8 cellular contexts compared by ENCODE assay signal in genomic region chr6:41723178-41723935, GRCh38. TPM values are rescaled to one million over a fixed set of nuclear protein-coding genes. Genes with fewer than 3 reads are reported as not detected.
DNase-seq lines count a peak whose midpoint lies in the region; ATAC-seq and TF ChIP-seq lines count a peak whose summit lies in the region.

No MANE protein-coding gene starts in this region.

- peak; percentile 50 to 62 for ATAC-seq in CD4-positive, CD25-positive, alpha-beta regulatory T cell (ENCODE audit: low read depth in 2 of 2)
- ATAC-seq in GM19452 (IDR thresholded peaks at IDR 0.05; ENCODE audit: unreplicated experiment) = peak; percentile 62
- ATAC-seq in HG03457 (IDR thresholded peaks at IDR 0.05; ENCODE audit: unreplicated experiment) = peak; percentile 50
- ATAC-seq in SK-N-SH treated with all-trans-retinoic acid at 6 μM for 48 hours = peak; percentile 89

- H3K4me1 ChIP-seq in CD4-positive, CD25-positive, alpha-beta regulatory T cell (ENCODE audit: control insufficient read depth, insufficient read depth, low read length, poor library complexity, severe bottlenecking) = peaks cover 11% of the 10 kb centered on the region

- no peak overlapping the region for H3K27ac Mint-ChIP-seq in CD4-positive, CD25-positive, alpha-beta regulatory T cell
- no peak overlapping the region for H3K27ac Mint-ChIP-seq in activated CD4-positive, alpha-beta memory T cell treated with anti-CD3 and anti-CD28 coated beads, Interleukin-2, amount 10 ng/mL, durations not matched to agents 7 days and 5 days

- H3K4me3 ChIP-seq in CD4-positive, CD25-positive, alpha-beta regulatory T cell (ENCODE audit: low read depth, low read length) = no peak overlapping the region
- no peak overlapping the region for H3K4me3 ChIP-seq in fibroblast of the aortic adventitia (ENCODE audit: low read depth, low read length)

- H3K9me3 Mint-ChIP-seq in CD4-positive, CD25-positive, alpha-beta regulatory T cell = no peaks in the 10 kb centered on the region
- H3K9me3 Mint-ChIP-seq in activated CD4-positive, alpha-beta memory T cell treated with anti-CD3 and anti-CD28 coated beads, Interleukin-2, amount 10 ng/mL, durations not matched to agents 7 days and 5 days = no peaks in the 10 kb centered on the region

- H3K27ac ChIP-seq in CD4-positive, CD25-positive, alpha-beta regulatory T cell (ENCODE audit: insufficient read depth, low read length, poor library complexity, severe bottlenecking) = no peak overlapping the region

- H3K4me1 Mint-ChIP-seq in CD4-positive, CD25-positive, alpha-beta regulatory T cell = peaks cover 0 to 18% (median 8%) of the 10 kb centered on the region in 4 donors
- H3K4me1 Mint-ChIP-seq in activated CD4-positive, alpha-beta memory T cell treated with anti-CD3 and anti-CD28 coated beads, Interleukin-2, amount 10 ng/mL, durations not matched to agents 7 days and 5 days = peaks cover 6% of the 10 kb centered on the region

- H3K36me3 ChIP-seq in CD4-positive, CD25-positive, alpha-beta regulatory T cell (ENCODE audit: control insufficient read depth, insufficient read depth, low read length) = no peaks in the 10 kb centered on the region

- no peak overlapping the region for H3K4me3 Mint-ChIP-seq in CD4-positive, CD25-positive, alpha-beta regulatory T cell
- no peak overlapping the region for H3K4me3 Mint-ChIP-seq in activated CD4-positive, alpha-beta memory T cell treated with anti-CD3 and anti-CD28 coated beads, Interleukin-2, amount 10 ng/mL, durations not matched to agents 7 days and 5 days

- H3K27me3 Mint-ChIP-seq in CD4-positive, CD25-positive, alpha-beta regulatory T cell = no peaks in the 10 kb centered on the region
- H3K27me3 Mint-ChIP-seq in activated CD4-positive, alpha-beta memory T cell treated with anti-CD3 and anti-CD28 coated beads, Interleukin-2, amount 10 ng/mL, durations not matched to agents 7 days and 5 days = no peaks in the 10 kb centered on the region

- POLR2A ChIA-PET in activated CD4-positive, alpha-beta memory T cell treated with anti-CD3 and anti-CD28 coated beads, Interleukin-2, amount 10 ng/mL, durations not matched to agents 7 days and 5 days (lab: Charles Lee) = no interaction called here

- no peak for TF ChIP-seq CTCF in fibroblast of the aortic adventitia (IDR thresholded peaks at IDR 0.05; ENCODE audit: insufficient read depth, low read length)

- H3K27me3 ChIP-seq in CD4-positive, CD25-positive, alpha-beta regulatory T cell (ENCODE audit: control insufficient read depth, insufficient read depth, low read length) = no peaks in the 10 kb centered on the region

- no peaks in the 10 kb centered on the region for H3K36me3 Mint-ChIP-seq in CD4-positive, CD25-positive, alpha-beta regulatory T cell
- no peaks in the 10 kb centered on the region for H3K36me3 Mint-ChIP-seq in activated CD4-positive, alpha-beta memory T cell treated with anti-CD3 and anti-CD28 coated beads, Interleukin-2, amount 10 ng/mL, durations not matched to agents 7 days and 5 days (ENCODE audit: low read depth)

- no peak for DNase-seq in CD4-positive, CD25-positive, alpha-beta regulatory T cell
- DNase-seq in fibroblast of the aortic adventitia (ENCODE audit: low read depth) (peak; percentile 78), non-pigmented ciliary epithelial cell (ENCODE audit: low read depth) (peak; percentile 69), NCI-H524 treated with DMSO at 0.1 percent for 48 hours (lab: John Stamatoyannopoulos, UW) (no peak)
- no peak for DNase-seq in activated CD4-positive, alpha-beta memory T cell treated with anti-CD3 and anti-CD28 coated beads, Interleukin-2, amount 10 ng/mL, durations not matched to agents 7 days and 5 days

- CTCF ChIA-PET in activated CD4-positive, alpha-beta memory T cell treated with anti-CD3 and anti-CD28 coated beads, Interleukin-2, amount 10 ng/mL, durations not matched to agents 7 days and 5 days (lab: Charles Lee) = interaction anchor here (0.7 kb wide), 1 partner anchor 10 kb away, joined by 3 read pairs; no protein-coding TSS in a partner anchor

- H3K9me3 ChIP-seq in CD4-positive, CD25-positive, alpha-beta regulatory T cell (ENCODE audit: control insufficient read depth in 2 of 2, low read length in 2 of 2) = no peaks in the 10 kb centered on the region

TF ChIP-seq in SK-N-SH treated with all-trans-retinoic acid at 6 μM for 48 hours, 23 proteins besides CTCF, POLR2A, EP300 and RAD21:
- no peak for TF ChIP-seq PPARA (CRISPR knock-in tag; IDR thresholded peaks at IDR 0.05; ENCODE audit: borderline replicate concordance)
- no peak for TF ChIP-seq RARB (CRISPR knock-in tag; IDR thresholded peaks at IDR 0.05)
- TF ChIP-seq ZFP30 (CRISPR knock-in tag; IDR thresholded peaks at IDR 0.05) = no peak
- TF ChIP-seq ZFP3 (CRISPR knock-in tag; IDR thresholded peaks at IDR 0.05) = no peak
- no peak for TF ChIP-seq SNAI2 (CRISPR knock-in tag; IDR thresholded peaks at IDR 0.05)
- TF ChIP-seq TCF4 (CRISPR knock-in tag; IDR thresholded peaks at IDR 0.05; ENCODE audit: borderline replicate concordance) = no peak
- no peak for TF ChIP-seq GLIS3 (CRISPR knock-in tag; IDR thresholded peaks at IDR 0.05)
- no peak for TF ChIP-seq CREB5 (CRISPR knock-in tag; IDR thresholded peaks at IDR 0.05; ENCODE audit: low read depth)
- no peak for TF ChIP-seq POU6F1 (CRISPR knock-in tag; IDR thresholded peaks at IDR 0.05; ENCODE audit: borderline replicate concordance, low read depth)
- TF ChIP-seq ARNTL (CRISPR knock-in tag; IDR thresholded peaks at IDR 0.05; ENCODE audit: borderline replicate concordance, low read depth) = no peak
- TF ChIP-seq ZC3H10 (CRISPR knock-in tag; IDR thresholded peaks at IDR 0.05) = no peak
- no peak for TF ChIP-seq ZNF565 (CRISPR knock-in tag; conservative IDR thresholded peaks at IDR 0.05; ENCODE audit: low read depth)
TF ChIP-seq in SK-N-SH treated with all-trans-retinoic acid at 6 μM for 48 hours: peak in this region for 0.

RNA-seq across cellular contexts. Expression of gene TFEB, which starts 12.1 kb away (rescaled TPM):
- 26.7 TPM for total RNA-seq in CD4-positive, CD25-positive, alpha-beta regulatory T cell
- polyA plus RNA-seq in CD4-positive, CD25-positive, alpha-beta regulatory T cell = 10 to 100 TPM in 1 of 4 donors, 1 to 10 TPM in 3; 8.0 to 11.0 (median 8.7) TPM
- total RNA-seq in fibroblast of the aortic adventitia (ENCODE audit: low replicate concordance) = 5.1 and 6.8 TPM in 2 replicates
- 10 to 100 TPM; 14.9 to 15.0 TPM for total RNA-seq in activated CD4-positive, alpha-beta memory T cell treated with anti-CD3 and anti-CD28 coated beads, Interleukin-2, amount 10 ng/mL, durations not matched to agents 7 days and 5 days

RNA-seq across cellular contexts. Expression of gene PGC, which starts 23.8 kb away (rescaled TPM):
- not detected for total RNA-seq in CD4-positive, CD25-positive, alpha-beta regulatory T cell
- polyA plus RNA-seq in CD4-positive, CD25-positive, alpha-beta regulatory T cell = not detected
- not detected in 2 replicates for total RNA-seq in fibroblast of the aortic adventitia (ENCODE audit: low replicate concordance)
- total RNA-seq in activated CD4-positive, alpha-beta memory T cell treated with anti-CD3 and anti-CD28 coated beads, Interleukin-2, amount 10 ng/mL, durations not matched to agents 7 days and 5 days = not detected

RNA-seq across cellular contexts. Expression of gene FRS3, which starts 56.3 kb away (rescaled TPM):
- 6.4 TPM for total RNA-seq in CD4-positive, CD25-positive, alpha-beta regulatory T cell
- 1 to 10 TPM; 1.3 to 1.6 (median 1.4) TPM for polyA plus RNA-seq in CD4-positive, CD25-positive, alpha-beta regulatory T cell
- 1.4 and 2.7 TPM in 2 replicates for total RNA-seq in fibroblast of the aortic adventitia (ENCODE audit: low replicate concordance)
- total RNA-seq in activated CD4-positive, alpha-beta memory T cell treated with anti-CD3 and anti-CD28 coated beads, Interleukin-2, amount 10 ng/mL, durations not matched to agents 7 days and 5 days = 1 to 10 TPM; 4.0 to 4.2 TPM

RNA-seq across cellular contexts. Expression of gene PRICKLE4, which starts 57.2 kb away (rescaled TPM):
- total RNA-seq in CD4-positive, CD25-positive, alpha-beta regulatory T cell = not detected
- not detected for polyA plus RNA-seq in CD4-positive, CD25-positive, alpha-beta regulatory T cell
- total RNA-seq in fibroblast of the aortic adventitia (ENCODE audit: low replicate concordance) = 0.45 and 6.3 TPM in 2 replicates
- total RNA-seq in activated CD4-positive, alpha-beta memory T cell treated with anti-CD3 and anti-CD28 coated beads, Interleukin-2, amount 10 ng/mL, durations not matched to agents 7 days and 5 days = not detected

Comparison
In these comparisons a context has a peak if more than half of its experiments do, and no peak if none do; other contexts are left out.
1. DNase-seq: peak in fibroblast of the aortic adventitia (single experiment) and non-pigmented ciliary epithelial cell (single experiment); none in CD4-positive, CD25-positive, alpha-beta regulatory T cell (0 of 3), NCI-H524 treated with DMSO at 0.1 percent for 48 hours (single experiment) and activated CD4-positive, alpha-beta memory T cell treated with anti-CD3 and anti-CD28 coated beads, Interleukin-2, amount 10 ng/mL, durations not matched to agents 7 days and 5 days (single experiment).
2. Peak in every context shown above with its lines, with median percentiles within 50 percentile points of each other: ATAC-seq.